In the genomic region with DNA sequence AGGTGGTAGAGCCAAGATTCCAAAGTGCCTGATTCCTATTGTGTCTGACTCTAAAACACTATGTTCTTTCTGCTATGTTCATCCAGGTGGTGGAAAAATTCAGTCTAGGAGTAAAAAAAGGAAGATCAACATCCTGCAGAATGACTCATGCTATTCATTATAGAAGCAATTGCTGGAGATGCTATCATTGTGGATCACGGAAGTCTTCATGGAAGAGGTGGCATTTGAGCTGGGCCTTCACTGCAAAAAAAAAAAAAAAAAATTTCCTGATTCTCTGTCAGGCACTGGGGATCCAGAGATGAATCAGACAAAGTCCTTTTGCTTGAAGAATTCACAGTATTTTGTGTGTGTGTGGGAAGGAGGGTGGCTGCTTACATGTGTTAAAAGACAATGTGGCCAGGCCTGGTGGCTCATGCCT, we compare ENCODE assay signal across 8 cellular contexts. TPM values are rescaled to one million over a fixed set of nuclear protein-coding genes. Genes with fewer than 3 reads are reported as not detected.
DNase-seq lines count a peak whose midpoint lies in the region; ATAC-seq and TF ChIP-seq lines count a peak whose summit lies in the region.

No MANE protein-coding gene starts in this region.

- H4K20me1 ChIP-seq in KMS-11 (ENCODE audit: insufficient read depth) = no peaks in the 10 kb centered on the region

- peaks cover 16% of the 10 kb centered on the region; the same call in 1 of the 2 replicates for H3K79me2 ChIP-seq in KMS-11 (ENCODE audit: insufficient read depth, low read depth)

- H3K4me3 ChIP-seq in CD4-positive, CD25-positive, alpha-beta regulatory T cell (ENCODE audit: low read depth, low read length) = no peak overlapping the region
- H3K4me3 ChIP-seq in KMS-11 (IDR thresholded peaks at IDR 0.05; ENCODE audit: insufficient read depth, low read depth, low read length) (no peak overlapping the region), coronary artery (peak overlapping the region; percentile 86)

- TF ChIP-seq CTCF in KMS-11 (conservative IDR thresholded peaks at IDR 0.05; ENCODE audit: low read depth, low read length) = no peak
- no peak for TF ChIP-seq CTCF in coronary artery (IDR thresholded peaks at IDR 0.05)
- TF ChIP-seq CTCF in nephron (IDR thresholded peaks at IDR 0.05; ENCODE audit: unreplicated experiment in 3 of 3) = no peak

- peak overlapping the region; percentile 55 to 97 (median 95) for H3K27ac Mint-ChIP-seq in CD4-positive, CD25-positive, alpha-beta regulatory T cell
- H3K27ac Mint-ChIP-seq in nephron = peak overlapping the region; percentile 47 to 94 (median 76)

- H3K4me1 ChIP-seq in CD4-positive, CD25-positive, alpha-beta regulatory T cell (ENCODE audit: control insufficient read depth, insufficient read depth, low read length, poor library complexity, severe bottlenecking) = peaks cover 29% of the 10 kb centered on the region
- peaks cover 25% of the 10 kb centered on the region for H3K4me1 ChIP-seq in KMS-11 (ENCODE audit: low read depth, poor library complexity, severe bottlenecking)

- H3K4me1 Mint-ChIP-seq in CD4-positive, CD25-positive, alpha-beta regulatory T cell = peaks cover 4 to 26% (median 15%) of the 10 kb centered on the region in 4 donors
- no peaks in the 10 kb centered on the region for H3K4me1 Mint-ChIP-seq in nephron

- peak overlapping the region in 3 of 4 donors; percentile 95 to 98 (median 97) for H3K4me3 Mint-ChIP-seq in CD4-positive, CD25-positive, alpha-beta regulatory T cell
- peak overlapping the region; percentile 89 to 91 (median 90) for H3K4me3 Mint-ChIP-seq in nephron

- no peak for DNase-seq in CD4-positive, CD25-positive, alpha-beta regulatory T cell
- DNase-seq in coronary artery (ENCODE audit: low spot score) (no peak), LoVo (ENCODE audit: low spot score) (no peak), CD1c-positive myeloid dendritic cell (ENCODE audit: extremely low spot score) (no peak)

- H3K4me2 ChIP-seq in KMS-11 = peak overlapping the region; percentile 83; the same call in 1 of the 2 replicates

- ATAC-seq in CD4-positive, CD25-positive, alpha-beta regulatory T cell (ENCODE audit: low read depth in 2 of 2) = no peak
- ATAC-seq in GM19395 (IDR thresholded peaks at IDR 0.05; ENCODE audit: unreplicated experiment) = no peak
- ATAC-seq in HG03108 (IDR thresholded peaks at IDR 0.05; ENCODE audit: unreplicated experiment) = no peak

- no peak overlapping the region for H3K9ac ChIP-seq in KMS-11

- no peaks in the 10 kb centered on the region for H3K9me3 Mint-ChIP-seq in CD4-positive, CD25-positive, alpha-beta regulatory T cell
- H3K9me3 Mint-ChIP-seq in nephron = no peaks in the 10 kb centered on the region

- peaks cover 11% of the 10 kb centered on the region for H3K27me3 Mint-ChIP-seq in CD4-positive, CD25-positive, alpha-beta regulatory T cell
- H3K27me3 Mint-ChIP-seq in nephron (ENCODE audit: low read depth) = no peaks in the 10 kb centered on the region

- no peaks in the 10 kb centered on the region for H3K36me3 ChIP-seq in CD4-positive, CD25-positive, alpha-beta regulatory T cell (ENCODE audit: control insufficient read depth, insufficient read depth, low read length)
- no peaks in the 10 kb centered on the region for H3K36me3 ChIP-seq in KMS-11 (ENCODE audit: insufficient read depth)

- H3K36me3 Mint-ChIP-seq in CD4-positive, CD25-positive, alpha-beta regulatory T cell = no peaks in the 10 kb centered on the region
- no peaks in the 10 kb centered on the region for H3K36me3 Mint-ChIP-seq in nephron (ENCODE audit: low read depth)

- H2AFZ ChIP-seq in KMS-11 (ENCODE audit: low read depth) = no peak overlapping the region

- no peaks in the 10 kb centered on the region for H3K9me3 ChIP-seq in CD4-positive, CD25-positive, alpha-beta regulatory T cell (ENCODE audit: control insufficient read depth in 2 of 2, low read length in 2 of 2)

- peak overlapping the region; percentile 84 for H3K27ac ChIP-seq in CD4-positive, CD25-positive, alpha-beta regulatory T cell (ENCODE audit: insufficient read depth, low read length, poor library complexity, severe bottlenecking)
- H3K27ac ChIP-seq in KMS-11 = no peak overlapping the region
- peak overlapping the region in 1 of 2 donors; percentile 97 for H3K27ac ChIP-seq in coronary artery

- H3K27me3 ChIP-seq in CD4-positive, CD25-positive, alpha-beta regulatory T cell (ENCODE audit: control insufficient read depth, insufficient read depth, low read length) = peaks cover 2% of the 10 kb centered on the region
- no peaks in the 10 kb centered on the region for H3K27me3 ChIP-seq in KMS-11 (ENCODE audit: insufficient read depth, low read depth)

RNA-seq across cellular contexts. Expression of a gene that starts 1.4 kb away (rescaled TPM):
- total RNA-seq in CD4-positive, CD25-positive, alpha-beta regulatory T cell = 37.2 TPM
- polyA plus RNA-seq in CD4-positive, CD25-positive, alpha-beta regulatory T cell = 10 to 100 TPM; 13.7 to 21.5 (median 15.9) TPM

RNA-seq across cellular contexts. Expression of a gene that starts 45.1 kb away (rescaled TPM):
- 0.42 TPM for total RNA-seq in CD4-positive, CD25-positive, alpha-beta regulatory T cell
- polyA plus RNA-seq in CD4-positive, CD25-positive, alpha-beta regulatory T cell = under 1 TPM in 2 of 4 donors, not detected in 2; 0.17 to 0.47 TPM
